16 cellular contexts compared by ENCODE assay signal in genomic region chr3:177606891-177607290, GRCh38.
DNase-seq lines count a peak whose midpoint lies in the region; FAIRE-seq and TF ChIP-seq lines count a peak whose summit lies in the region.
"Had no signal": no experiment of that assay in that cellular context is flagged by ENCODE, and none has a peak within 500 bp of the region (broad histone marks: within the 10 kb centered on the region; RNA-seq: fewer than 3 reads in every experiment).

No MANE protein-coding gene starts in this region.

- H3K27ac Mint-ChIP-seq in osteocyte (ENCODE audit: unreplicated experiment) = peak overlapping the region; percentile 76

- CTCF ChIA-PET in HEK293 (lab: Yijun Ruan, JAX) = no interaction called here
- CTCF ChIA-PET in endothelial cell of umbilical vein (lab: Charles Lee) = interaction anchor here (0.6 kb wide), 1 partner anchor 509 kb away, joined by 3 read pairs; no protein-coding TSS in a partner anchor

- H3K27me3 ChIP-seq in endothelial cell of umbilical vein (ENCODE audit: control insufficient read depth in 2 of 2, insufficient read depth in 2 of 2, low read length in 2 of 2) (no peaks in the 10 kb centered on the region), tibial nerve (no peaks in the 10 kb centered on the region)
- H3K27me3 ChIP-seq: adrenal gland had no signal

- TF ChIP-seq EP300 in tibial nerve (IDR thresholded peaks at IDR 0.05) = no peak

- no peaks in the 10 kb centered on the region for H4K20me1 ChIP-seq in endothelial cell of umbilical vein (replicated peaks; ENCODE audit: control insufficient read depth, extremely low read depth, insufficient read depth, low read length)

- POLR2A ChIA-PET in HEK293 (lab: Yijun Ruan, JAX) (no interaction called here), endothelial cell of umbilical vein (lab: Charles Lee) (no interaction called here)

- peaks cover 3% of the 10 kb centered on the region for H3K9me3 Mint-ChIP-seq in osteocyte (ENCODE audit: unreplicated experiment)

- H3K27me3 Mint-ChIP-seq in osteocyte (ENCODE audit: unreplicated experiment) = no peaks in the 10 kb centered on the region

- peaks cover 2% of the 10 kb centered on the region for H3K36me3 Mint-ChIP-seq in osteocyte (ENCODE audit: unreplicated experiment)

- no peak overlapping the region for H2AFZ ChIP-seq in endothelial cell of umbilical vein (ENCODE audit: low read depth, low read length)

- no peak overlapping the region for H3K4me2 ChIP-seq in endothelial cell of umbilical vein (ENCODE audit: insufficient read depth, low read length)

- BruUV-seq in endothelial cell of umbilical vein (replicated peaks; lab: Mats Ljungman, UMichigan) = no TSS peak

- no peak overlapping the region for H3K4me3 Mint-ChIP-seq in osteocyte (ENCODE audit: unreplicated experiment)
- H3K4me3 Mint-ChIP-seq: activated T-cell treated with anti-CD3 and anti-CD28 coated beads, Interleukin-2, amount 50 U/mL, for 4 hours had no signal

- H3K79me2 ChIP-seq in endothelial cell of umbilical vein (ENCODE audit: control insufficient read depth, insufficient read depth, low read length) = no peaks in the 10 kb centered on the region

- in situ Hi-C loops in ACHN (cut with HindIII; ENCODE audit: low pct_ligation_motif_present, low pct_unique_long_range_greater_than_20kb, low sequenced_read_pairs) = no loop called here

- H3K4me1 Mint-ChIP-seq in osteocyte (ENCODE audit: unreplicated experiment) = peaks cover 68% of the 10 kb centered on the region

- no peak overlapping the region for H3K9ac ChIP-seq in endothelial cell of umbilical vein (replicated peaks; ENCODE audit: extremely low read depth, insufficient read depth, low read length)

- H3K4me1 ChIP-seq in HEK293 (ENCODE audit: control insufficient read depth, insufficient read depth, low read length) = peaks cover 4% of the 10 kb centered on the region; the same call in 1 of the 2 replicates
- peaks cover 20% of the 10 kb centered on the region for H3K4me1 ChIP-seq in endothelial cell of umbilical vein (ENCODE audit: control insufficient read depth, extremely low read depth, insufficient read depth, low read length)
- H3K4me1 ChIP-seq in tibial nerve = peaks cover 0 to 28% (median 0%) of the 10 kb centered on the region in 4 donors

- peak; percentile 31 for FAIRE-seq in endothelial cell of umbilical vein (lab: Jason Lieb, UNC)
- FAIRE-seq: H54 had no signal

- TF ChIP-seq POLR2A in endothelial cell of umbilical vein (IDR thresholded peaks at IDR 0.05; ENCODE audit: low read depth, low read length) = no peak
- TF ChIP-seq POLR2A in tibial nerve (IDR thresholded peaks at IDR 0.05) = no peak
- TF ChIP-seq POLR2A in erythroblast (IDR thresholded peaks at IDR 0.05; ENCODE audit: low read length) = no peak

- WGBS in tibial nerve, 2 donors = 79 to 81% methylated on average over 4 of the region's 4 CpGs

- H3K9me3 ChIP-seq in HEK293 (ENCODE audit: control insufficient read depth, insufficient read depth, low read depth, low read length) (no peaks in the 10 kb centered on the region), endothelial cell of umbilical vein (replicated peaks; ENCODE audit: control insufficient read depth, insufficient read depth, low read length) (no peaks in the 10 kb centered on the region), tibial nerve (peaks cover 0 to 6% (median 0%) of the 10 kb centered on the region in 4 donors)
- H3K9me3 ChIP-seq: adrenal gland had no signal

- no peaks in the 10 kb centered on the region for H3K9me1 ChIP-seq in endothelial cell of umbilical vein (replicated peaks; ENCODE audit: control insufficient read depth, extremely low read depth, insufficient read depth, low read length)

- DNase-seq in NCI-H1417 (lab: John Stamatoyannopoulos, UW) (peak in 2 of 3 experiments; percentile 22 to 58), NCI-H1417 treated with DMSO at 0.1 percent for 48 hours (lab: John Stamatoyannopoulos, UW) (no peak), endothelial cell of umbilical vein (ENCODE audit: low read depth, low spot score) (no peak), osteocyte (ENCODE audit: extremely low spot score, unreplicated experiment) (no peak), ACHN (no peak), tibial nerve (ENCODE audit: low spot score in 2 of 2) (no peak), erythroblast (lab: John Stamatoyannopoulos, UW) (no peak)
- DNase-seq: activated T-cell treated with anti-CD3 and anti-CD28 coated beads, Interleukin-2, amount 50 U/mL, for 4 hours; adrenal gland; Calu3; hippocampal formation; Kasumi-1; stimulated activated naive CD4-positive, alpha-beta T cell treated with Interleukin-2 at 50 U/mL for 16 hours had no signal

- TF ChIP-seq CTCF in HEK293 (tag by site-specific recombination; IDR thresholded peaks at IDR 0.05) = no peak
- TF ChIP-seq CTCF in endothelial cell of umbilical vein (IDR thresholded peaks at IDR 0.05; ENCODE audit: extremely low read depth in 1 of 2, insufficient read depth in 1 of 2, low read depth in 1 of 2, low read length in 2 of 2) = no peak
- TF ChIP-seq CTCF in osteocyte (IDR thresholded peaks at IDR 0.05) = no peak
- no peak for TF ChIP-seq CTCF in tibial nerve (IDR thresholded peaks at IDR 0.05)

- intact Hi-C loops in endothelial cell of umbilical vein (cut with micrococcal nuclease) = no loop called here

- H3K36me3 ChIP-seq in HEK293 (ENCODE audit: control insufficient read depth in 2 of 2, insufficient read depth in 1 of 2, low read length in 2 of 2) (no peaks in the 10 kb centered on the region), endothelial cell of umbilical vein (ENCODE audit: control insufficient read depth in 2 of 2, extremely low read depth in 1 of 2, insufficient read depth in 2 of 2, low read length in 2 of 2) (no peaks in the 10 kb centered on the region), tibial nerve (no peaks in the 10 kb centered on the region)
- H3K36me3 ChIP-seq: adrenal gland had no signal

- H3K4me3 ChIP-seq in HEK293 (ENCODE audit: low read depth, low read length) = no peak overlapping the region
- H3K4me3 ChIP-seq in endothelial cell of umbilical vein (replicated peaks in 1 of 3; ENCODE audit: insufficient read depth in 1 of 3, low read depth in 1 of 3, low read length in 3 of 3) = no peak overlapping the region
- H3K4me3 ChIP-seq in tibial nerve = no peak overlapping the region
- H3K4me3 ChIP-seq: adrenal gland, coronary artery had no signal

- dilution Hi-C loops in endothelial cell of umbilical vein (cut with MboI; ENCODE audit: extremely low pct_ligation_motif_present, low sequenced_read_pairs) = no loop called here

- H3K27ac ChIP-seq in HEK293 (ENCODE audit: extremely low read depth, low read depth, low read length) = no peak overlapping the region
- no peak overlapping the region for H3K27ac ChIP-seq in endothelial cell of umbilical vein (ENCODE audit: insufficient read depth, low read depth, low read length)
- H3K27ac ChIP-seq in tibial nerve = no peak overlapping the region
- H3K27ac ChIP-seq: adrenal gland, coronary artery had no signal

TF ChIP-seq in HEK293, 187 proteins besides CTCF, POLR2A, EP300 and RAD21:
- TF ChIP-seq SCRT2 (tag by site-specific recombination; IDR thresholded peaks at IDR 0.05) (peak; percentile 70), ATF2 (tag by site-specific recombination; IDR thresholded peaks at IDR 0.05; ENCODE audit: low read depth) (peak; percentile 51; the same call in 1 of the 2 replicates), GLIS1 (tag by site-specific recombination; IDR thresholded peaks at IDR 0.05) (no peak)

TF ChIP-seq in endothelial cell of umbilical vein, 7 proteins besides CTCF, POLR2A, EP300 and RAD21:
- peak; percentile 45 for TF ChIP-seq JUN (IDR thresholded peaks at IDR 0.05; ENCODE audit: borderline replicate concordance, insufficient read depth, insufficient read length, low read depth)
- no peak for TF ChIP-seq FOS (IDR thresholded peaks at IDR 0.05; ENCODE audit: borderline replicate concordance, insufficient read depth, low read length)

Comparison
In these comparisons a context has a peak if more than half of its experiments do, and no peak if none do; other contexts are left out.
1. DNase-seq: peak in NCI-H1417 (2 of 3); none in NCI-H1417 treated with DMSO at 0.1 percent for 48 hours (single experiment), endothelial cell of umbilical vein (single experiment), osteocyte (single experiment), ACHN (single experiment), tibial nerve (0 of 2) and erythroblast (0 of 2).